In genomic region chr20:4513720-4514119, GRCh38 we compare ENCODE assay signal across 15 cellular contexts.
DNase-seq lines count a peak whose midpoint lies in the region; TF ChIP-seq lines count a peak whose summit lies in the region.
"Had no signal": no experiment of that assay in that cellular context is flagged by ENCODE, and none has a peak within 500 bp of the region (broad histone marks: within the 10 kb centered on the region; RNA-seq: fewer than 3 reads in every experiment).

No MANE protein-coding gene starts in this region.

- no peaks in the 10 kb centered on the region for H3K36me3 ChIP-seq in tibial nerve
- H3K36me3 ChIP-seq: pancreas, uterus had no signal

- peak; percentile 84 for DNase-seq in Caki2 (ENCODE audit: low read depth)
- peak; percentile 34 for DNase-seq in NCI-H460 (ENCODE audit: extremely low read depth, low read depth)
- DNase-seq in cardiac fibroblast (ENCODE audit: low read depth in 2 of 2), result peak; percentile 33 to 90
- peak; percentile 1 to 71 for DNase-seq in lung microvascular endothelial cell (ENCODE audit: low read depth in 2 of 2)
- DNase-seq in tibial nerve (ENCODE audit: low spot score in 2 of 2), result no peak
- DNase-seq in islet precursor cell, result no peak
- no peak for DNase-seq in dorsolateral prefrontal cortex
- DNase-seq in effector CD4-positive, alpha-beta T cell, result no peak
- DNase-seq: activated CD4-positive, alpha-beta T cell treated with anti-CD3 and anti-CD28 coated beads, Interleukin-2, amount 50 U/mL, for 48 hours; body of pancreas; DND-41; GOT3; NCI-H2107; pancreas; uterus had no signal

- TF ChIP-seq CTCF in cardiac fibroblast (IDR thresholded peaks at IDR 0.05; ENCODE audit: low read depth, low read length) (no peak), tibial nerve (IDR thresholded peaks at IDR 0.05) (no peak), dorsolateral prefrontal cortex (IDR thresholded peaks at IDR 0.05 in 54 of 56, conservative IDR thresholded peaks at IDR 0.05 in 2 of 56; ENCODE audit: low read depth in 1 of 56, partially characterized antibody in 56 of 56) (no peak)

- TF ChIP-seq EP300 in tibial nerve (IDR thresholded peaks at IDR 0.05), result no peak

- in situ Hi-C loops in Caki2 (cut with HindIII; ENCODE audit: low pct_unique_long_range_greater_than_20kb, low sequenced_read_pairs), result no loop called here

- H3K4me3 ChIP-seq in cardiac fibroblast (replicated peaks in 1 of 2; ENCODE audit: low read depth in 2 of 2, low read length in 2 of 2) (no peak overlapping the region), tibial nerve (no peak overlapping the region), dorsolateral prefrontal cortex (no peak overlapping the region)
- H3K4me3 ChIP-seq: body of pancreas, pancreas, uterus had no signal

- H3K27ac ChIP-seq in tibial nerve (no peak overlapping the region), dorsolateral prefrontal cortex (no peak overlapping the region)
- H3K27ac ChIP-seq: body of pancreas, pancreas, uterus had no signal

- H3K9me3 ChIP-seq in tibial nerve, result peaks cover 0 to 9% (median 0%) of the 10 kb centered on the region in 4 donors
- H3K9me3 ChIP-seq: body of pancreas, pancreas, uterus had no signal

- H3K27me3 ChIP-seq in tibial nerve, result no peaks in the 10 kb centered on the region
- peaks cover 0 to 28% (median 0%) of the 10 kb centered on the region in 45 donors for H3K27me3 ChIP-seq in dorsolateral prefrontal cortex
- H3K27me3 ChIP-seq: body of pancreas, pancreas, uterus had no signal

- intact Hi-C loops in dorsolateral prefrontal cortex (cut with DNase I), result no loop called here

- no peaks in the 10 kb centered on the region for H3K4me1 ChIP-seq in tibial nerve
- H3K4me1 ChIP-seq: body of pancreas, pancreas, uterus had no signal

- no peak for TF ChIP-seq POLR2A in tibial nerve (IDR thresholded peaks at IDR 0.05)

Comparison
In these comparisons a context has a peak if more than half of its experiments do, and no peak if none do; other contexts are left out.
1. DNase-seq: peak in Caki2 (single experiment), NCI-H460 (single experiment), cardiac fibroblast (2 of 2) and lung microvascular endothelial cell (2 of 2); none in tibial nerve (0 of 2), islet precursor cell (single experiment), dorsolateral prefrontal cortex (0 of 10) and effector CD4-positive, alpha-beta T cell (single experiment).